In the genomic region with DNA sequence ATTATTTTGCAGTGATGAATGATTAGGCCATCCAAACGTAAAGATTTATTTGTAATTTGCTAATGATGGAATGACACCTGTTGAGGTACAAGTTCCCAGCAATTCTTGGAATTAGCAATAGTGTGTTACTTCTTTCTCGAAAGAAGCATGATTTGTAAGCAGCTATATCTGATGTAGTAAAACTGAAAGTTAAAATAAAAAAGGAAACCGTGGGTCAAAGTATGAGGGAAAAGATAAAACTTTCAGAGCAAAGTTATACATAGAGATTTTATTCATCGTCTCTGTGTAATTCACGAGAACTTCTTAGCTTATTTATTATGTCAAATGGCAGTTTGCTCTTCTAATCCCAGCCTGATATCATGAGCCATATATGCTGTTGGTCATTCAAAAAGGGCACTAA, we compare ENCODE assay signal across 15 cellular contexts. TPM values are rescaled to one million over a fixed set of nuclear protein-coding genes. Genes with fewer than 3 reads are reported as not detected.
A peak's percentile ranks its signal among the peaks of the same experiment; 100 is the strongest.
DNase-seq lines count a peak whose midpoint lies in the region; ATAC-seq, FAIRE-seq and TF ChIP-seq lines count a peak whose summit lies in the region.
"Had no signal": no experiment of that assay in that cellular context is flagged by ENCODE, and none has a peak within 500 bp of the region (broad histone marks: within the 10 kb centered on the region; RNA-seq: fewer than 3 reads in every experiment).

No MANE protein-coding gene starts in this region.

- CTCF ChIA-PET in activated CD8-positive, alpha-beta T cell treated with anti-CD3 and anti-CD28 coated beads for 36 hours (lab: Charles Lee), result interaction anchor here (0.8 to 1.2 kb wide), 3 partner anchors 10 to 112 kb away, joined by 3 read pairs; no protein-coding TSS in a partner anchor

- H3K4me3 Mint-ChIP-seq in activated T-cell treated with anti-CD3 and anti-CD28 coated beads, Interleukin-2, amount 50 U/mL, for 4 hours, result peak overlapping the region; percentile 72
- peak overlapping the region; percentile 63 for H3K4me3 Mint-ChIP-seq in activated CD8-positive, alpha-beta T cell treated with anti-CD3 and anti-CD28 coated beads for 36 hours
- peak overlapping the region; percentile 74 for H3K4me3 Mint-ChIP-seq in stimulated activated naive CD8-positive, alpha-beta T cell treated with anti-CD3 and anti-CD28 coated beads, Interleukin-15, Interleukin-2, amounts not matched to agents 100 ng/mL and 50 ng/mL, for 24 hours

- no peaks in the 10 kb centered on the region for H3K27me3 ChIP-seq in gastroesophageal sphincter

- no peaks in the 10 kb centered on the region for H3K9me3 ChIP-seq in gastroesophageal sphincter

- ATAC-seq in activated T-cell treated with anti-CD3 and anti-CD28 coated beads, Interleukin-2, amount 50 U/mL, for 4 hours, result peak; percentile 53 to 57
- ATAC-seq in activated CD8-positive, alpha-beta T cell treated with anti-CD3 and anti-CD28 coated beads for 36 hours, result peak; percentile 31
- ATAC-seq in gastroesophageal sphincter (no peak), HG03521 (IDR thresholded peaks at IDR 0.05; ENCODE audit: unreplicated experiment) (no peak), GM19023 (IDR thresholded peaks at IDR 0.05; ENCODE audit: unreplicated experiment) (no peak)

- no peaks in the 10 kb centered on the region for H3K36me3 ChIP-seq in gastroesophageal sphincter

- H3K4me1 ChIP-seq in gastroesophageal sphincter, result peaks cover 0 to 60% (median 6%) of the 10 kb centered on the region in 3 donors

- 14 to 20% methylated on average over 5 of the region's 5 CpGs for WGBS in gastroesophageal sphincter (ENCODE audit: low coverage in 1 of 2), 2 donors

- H3K36me3 Mint-ChIP-seq in activated T-cell treated with anti-CD3 and anti-CD28 coated beads, Interleukin-2, amount 50 U/mL, for 4 hours (ENCODE audit: insufficient read depth), result peaks cover 48% of the 10 kb centered on the region
- H3K36me3 Mint-ChIP-seq in activated CD8-positive, alpha-beta T cell treated with anti-CD3 and anti-CD28 coated beads for 36 hours (ENCODE audit: low read depth), result peaks cover 54% of the 10 kb centered on the region
- peaks cover 61% of the 10 kb centered on the region for H3K36me3 Mint-ChIP-seq in stimulated activated naive CD8-positive, alpha-beta T cell treated with anti-CD3 and anti-CD28 coated beads, Interleukin-15, Interleukin-2, amounts not matched to agents 100 ng/mL and 50 ng/mL, for 24 hours (ENCODE audit: low read depth)

- H3K27ac Mint-ChIP-seq in activated CD8-positive, alpha-beta T cell treated with anti-CD3 and anti-CD28 coated beads for 36 hours, result peak overlapping the region; percentile 95
- H3K27ac Mint-ChIP-seq in stimulated activated naive CD8-positive, alpha-beta T cell treated with anti-CD3 and anti-CD28 coated beads, Interleukin-15, Interleukin-2, amounts not matched to agents 100 ng/mL and 50 ng/mL, for 24 hours, result peak overlapping the region; percentile 94

- peak overlapping the region; percentile 1 to 48 (median 23) for H3K27ac ChIP-seq in gastroesophageal sphincter

- H3K9me3 Mint-ChIP-seq in activated T-cell treated with anti-CD3 and anti-CD28 coated beads, Interleukin-2, amount 50 U/mL, for 4 hours, result no peaks in the 10 kb centered on the region
- H3K9me3 Mint-ChIP-seq in activated CD8-positive, alpha-beta T cell treated with anti-CD3 and anti-CD28 coated beads for 36 hours, result no peaks in the 10 kb centered on the region
- H3K9me3 Mint-ChIP-seq in stimulated activated naive CD8-positive, alpha-beta T cell treated with anti-CD3 and anti-CD28 coated beads, Interleukin-15, Interleukin-2, amounts not matched to agents 100 ng/mL and 50 ng/mL, for 24 hours, result no peaks in the 10 kb centered on the region

- no peak for TF ChIP-seq EP300 in gastroesophageal sphincter (IDR thresholded peaks at IDR 0.05)

- POLR2A ChIA-PET in activated CD8-positive, alpha-beta T cell treated with anti-CD3 and anti-CD28 coated beads for 36 hours (lab: Charles Lee), result interaction anchor here (0.8 kb wide), 1 partner anchor 267 kb away, joined by 3 read pairs; a partner anchor contains a TSS

- peaks cover 49% of the 10 kb centered on the region for H3K4me1 Mint-ChIP-seq in activated T-cell treated with anti-CD3 and anti-CD28 coated beads, Interleukin-2, amount 50 U/mL, for 4 hours (ENCODE audit: low read depth)
- peaks cover 49% of the 10 kb centered on the region for H3K4me1 Mint-ChIP-seq in activated CD8-positive, alpha-beta T cell treated with anti-CD3 and anti-CD28 coated beads for 36 hours (ENCODE audit: low read depth)
- no peaks in the 10 kb centered on the region for H3K4me1 Mint-ChIP-seq in stimulated activated naive CD8-positive, alpha-beta T cell treated with anti-CD3 and anti-CD28 coated beads, Interleukin-15, Interleukin-2, amounts not matched to agents 100 ng/mL and 50 ng/mL, for 24 hours (ENCODE audit: low read depth)

- FAIRE-seq in HTR-8/SVneo (lab: Jason Lieb, UNC), result no peak
- FAIRE-seq: D721Med, TTC549 had no signal

- TF ChIP-seq CTCF in activated CD8-positive, alpha-beta T cell treated with anti-CD3 and anti-CD28 coated beads for 36 hours (IDR thresholded peaks at IDR 0.05), result no peak
- TF ChIP-seq CTCF in gastroesophageal sphincter (IDR thresholded peaks at IDR 0.05), result no peak

- TF ChIP-seq POLR2A in gastroesophageal sphincter (IDR thresholded peaks at IDR 0.05), result no peak

- no peak overlapping the region for H3K4me3 ChIP-seq in gastroesophageal sphincter

- DNase-seq in activated T-cell treated with anti-CD3 and anti-CD28 coated beads, Interleukin-2, amount 50 U/mL, for 4 hours, result no peak
- DNase-seq in activated T-cell treated with anti-CD3 and anti-CD28 coated beads for 4 hours, result no peak
- DNase-seq in activated CD8-positive, alpha-beta T cell treated with anti-CD3 and anti-CD28 coated beads for 36 hours, result no peak
- DNase-seq in HTR-8/SVneo (ENCODE audit: insufficient read length, low spot score), result no peak
- DNase-seq: ACHN, Karpas-422, NCI-H2029, NCI-H82, Right ventricle myocardium superior had no signal

- H3K27me3 Mint-ChIP-seq in activated T-cell treated with anti-CD3 and anti-CD28 coated beads, Interleukin-2, amount 50 U/mL, for 4 hours (ENCODE audit: low read depth), result no peaks in the 10 kb centered on the region
- no peaks in the 10 kb centered on the region for H3K27me3 Mint-ChIP-seq in activated CD8-positive, alpha-beta T cell treated with anti-CD3 and anti-CD28 coated beads for 36 hours
- H3K27me3 Mint-ChIP-seq in stimulated activated naive CD8-positive, alpha-beta T cell treated with anti-CD3 and anti-CD28 coated beads, Interleukin-15, Interleukin-2, amounts not matched to agents 100 ng/mL and 50 ng/mL, for 24 hours, result no peaks in the 10 kb centered on the region

- intact Hi-C loops in activated CD8-positive, alpha-beta T cell treated with anti-CD3 and anti-CD28 coated beads for 36 hours (cut with micrococcal nuclease), result no loop called here

RNA-seq across cellular contexts. Expression of a gene that starts 59.0 kb away (rescaled TPM):
- total RNA-seq in activated T-cell treated with anti-CD3 and anti-CD28 coated beads, Interleukin-2, amount 50 U/mL, for 4 hours, result 100 to 1,000 TPM; 315 to 381 (median 331) TPM
- total RNA-seq in activated CD8-positive, alpha-beta T cell treated with anti-CD3 and anti-CD28 coated beads for 36 hours, result 100 to 1,000 TPM; 224 to 230 TPM
- total RNA-seq in gastroesophageal sphincter, result 10 to 100 TPM; 27.6 to 50.1 (median 43.8) TPM

Comparison
In these comparisons a context has a peak if more than half of its experiments do, and no peak if none do; other contexts are left out.
1. ATAC-seq: peak in activated T-cell treated with anti-CD3 and anti-CD28 coated beads, Interleukin-2, amount 50 U/mL, for 4 hours (2 of 2) and activated CD8-positive, alpha-beta T cell treated with anti-CD3 and anti-CD28 coated beads for 36 hours (single experiment); none in gastroesophageal sphincter (single experiment), HG03521 (single experiment) and GM19023 (single experiment).
2. RNA of a gene that starts 59.0 kb away (total RNA-seq): 315 to 381 TPM in activated T-cell treated with anti-CD3 and anti-CD28 coated beads, Interleukin-2, amount 50 U/mL, for 4 hours and 224 to 230 TPM in activated CD8-positive, alpha-beta T cell treated with anti-CD3 and anti-CD28 coated beads for 36 hours; 27.6 to 50.1 TPM in gastroesophageal sphincter; every median in the first group is over 4 times any median in the second.
3. Peak in every context shown above with its lines, with median percentiles within 50 percentile points of each other: H3K4me3 Mint-ChIP-seq.